In the genomic region with DNA sequence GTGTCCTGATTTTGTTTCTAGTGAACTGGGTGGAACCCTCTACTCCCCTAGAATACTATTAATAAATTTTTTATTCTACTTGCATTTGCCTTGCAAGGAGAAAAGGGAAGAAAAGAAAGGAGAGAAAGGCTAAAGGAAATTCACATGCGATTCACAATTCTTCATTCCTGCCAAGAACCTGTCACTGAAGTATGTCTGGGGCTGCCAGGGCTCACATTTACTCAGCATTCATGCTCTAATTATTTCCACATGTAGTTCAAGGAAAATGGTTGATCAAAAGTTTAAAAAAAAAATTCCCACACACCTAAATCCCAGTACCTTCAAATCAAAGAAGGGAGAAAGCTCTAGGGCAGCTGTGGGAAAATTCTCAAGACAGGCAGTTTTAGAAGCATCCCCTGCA, we compare ENCODE assay signal across 16 cellular contexts. TPM values are rescaled to one million over a fixed set of nuclear protein-coding genes. Genes with fewer than 3 reads are reported as not detected.
DNase-seq lines count a peak whose midpoint lies in the region; ATAC-seq and TF ChIP-seq lines count a peak whose summit lies in the region.
"Had no signal": no experiment of that assay in that cellular context is flagged by ENCODE, and none has a peak within 500 bp of the region (broad histone marks: within the 10 kb centered on the region; RNA-seq: fewer than 3 reads in every experiment).

No MANE protein-coding gene starts in this region.

- H3K27me3 ChIP-seq in A673 (replicated peaks; ENCODE audit: insufficient read depth, low read depth, low read length, poor library complexity) (no peaks in the 10 kb centered on the region), neural progenitor cell (no peaks in the 10 kb centered on the region)
- H3K27me3 ChIP-seq: testis had no signal

- no peaks in the 10 kb centered on the region for H3F3A ChIP-seq in neural progenitor cell (ENCODE audit: low read depth)

- H3K36me3 Mint-ChIP-seq in neural progenitor cell = peaks cover 17% of the 10 kb centered on the region
- no peaks in the 10 kb centered on the region for H3K36me3 Mint-ChIP-seq in activated naive CD8-positive, alpha-beta T cell treated with anti-CD3 and anti-CD28 coated beads for 36 hours

- no peaks in the 10 kb centered on the region for H3K9me3 ChIP-seq in A673 (ENCODE audit: low read depth, low read length, poor library complexity, severe bottlenecking)
- no peaks in the 10 kb centered on the region for H3K9me3 ChIP-seq in neural progenitor cell (ENCODE audit: low read depth)
- H3K9me3 ChIP-seq: testis had no signal

- H3K4me1 ChIP-seq in A673 (ENCODE audit: insufficient read depth, low read length, poor library complexity, severe bottlenecking) (peaks cover 27% of the 10 kb centered on the region), neural progenitor cell (peaks cover 14% of the 10 kb centered on the region)

- H3K4me3 Mint-ChIP-seq in neural progenitor cell = no peak overlapping the region
- no peak overlapping the region for H3K4me3 Mint-ChIP-seq in activated naive CD8-positive, alpha-beta T cell treated with anti-CD3 and anti-CD28 coated beads for 36 hours
- H3K4me3 Mint-ChIP-seq: WTC11 had no signal

- ATAC-seq in GM21367 (IDR thresholded peaks at IDR 0.05; ENCODE audit: unreplicated experiment) = no peak
- ATAC-seq: PC-3, WTC11 had no signal

- no peak for TF ChIP-seq CTCF in A673 (conservative IDR thresholded peaks at IDR 0.05; ENCODE audit: low read depth, low read length)
- no peak for TF ChIP-seq CTCF in fibroblast of mammary gland (conservative IDR thresholded peaks at IDR 0.05; ENCODE audit: control insufficient read depth, insufficient read depth, low read depth, low read length)
- no peak for TF ChIP-seq CTCF in neural progenitor cell (IDR thresholded peaks at IDR 0.05)

- H3K9ac ChIP-seq in neural progenitor cell = no peak overlapping the region

- POLR2A ChIA-PET in A673 (lab: Charles Lee; ENCODE audit: low non-redundant PET) = no interaction called here

- intact Hi-C loops in A673 (cut with micrococcal nuclease; ENCODE audit: unreplicated experiment) = no loop called here

- BruUV-seq in A673 (replicated peaks; lab: Mats Ljungman, UMichigan) = no TSS peak

- peaks cover 6% of the 10 kb centered on the region for H3K27me3 Mint-ChIP-seq in neural progenitor cell (ENCODE audit: insufficient read depth, low read depth)
- no peaks in the 10 kb centered on the region for H3K27me3 Mint-ChIP-seq in activated naive CD8-positive, alpha-beta T cell treated with anti-CD3 and anti-CD28 coated beads for 36 hours

- H2AFZ ChIP-seq in neural progenitor cell (replicated peaks) = no peak overlapping the region

- H4K20me1 ChIP-seq in neural progenitor cell (ENCODE audit: low read depth) = no peaks in the 10 kb centered on the region

- H3K9me3 Mint-ChIP-seq in neural progenitor cell = no peaks in the 10 kb centered on the region
- no peaks in the 10 kb centered on the region for H3K9me3 Mint-ChIP-seq in activated naive CD8-positive, alpha-beta T cell treated with anti-CD3 and anti-CD28 coated beads for 36 hours
- H3K9me3 Mint-ChIP-seq: WTC11 had no signal

- no peak for DNase-seq in A673 (ENCODE audit: low spot score)
- DNase-seq in NCI-H446 treated with DMSO at 0.1 percent for 48 hours (lab: John Stamatoyannopoulos, UW) = peak; percentile 84
- DNase-seq in fibroblast of mammary gland (ENCODE audit: low read depth) = peak; percentile 95
- DNase-seq in neural progenitor cell (ENCODE audit: low spot score) = no peak
- DNase-seq in DMS53 (lab: John Stamatoyannopoulos, UW) = no peak
- no peak for DNase-seq in activated naive CD8-positive, alpha-beta T cell treated with anti-CD3 and anti-CD28 coated beads for 36 hours
- no peak for DNase-seq in NCI-H146 (lab: John Stamatoyannopoulos, UW)
- DNase-seq: activated gamma-delta T cell; AML-193; NCI-H2029 treated with DMSO at 0.1 percent for 48 hours; PC-3; stimulated activated CD4-positive, alpha-beta T cell treated with anti-CD3 and anti-CD28 coated beads, Interleukin-1b, Interleukin-23, amount 100 ng/mL, for 48 hours; testis had no signal

- CTCF ChIA-PET in A673 (lab: Charles Lee) = interaction anchor here (0.6 kb wide), 1 partner anchor 182 kb away, joined by 6 read pairs; no protein-coding TSS in a partner anchor

- H3K27ac Mint-ChIP-seq in neural progenitor cell = peak overlapping the region; percentile 15
- no peak overlapping the region for H3K27ac Mint-ChIP-seq in activated naive CD8-positive, alpha-beta T cell treated with anti-CD3 and anti-CD28 coated beads for 36 hours
- H3K27ac Mint-ChIP-seq: WTC11 had no signal

- peaks cover 38% of the 10 kb centered on the region for H3K4me1 Mint-ChIP-seq in neural progenitor cell
- H3K4me1 Mint-ChIP-seq in activated naive CD8-positive, alpha-beta T cell treated with anti-CD3 and anti-CD28 coated beads for 36 hours = no peaks in the 10 kb centered on the region

- peak overlapping the region; percentile 33 for H3K27ac ChIP-seq in A673 (ENCODE audit: low read depth, low read length, poor library complexity, severe bottlenecking)
- no peak overlapping the region for H3K27ac ChIP-seq in neural progenitor cell
- H3K27ac ChIP-seq: epithelial cell of prostate had no signal

- H3K4me2 ChIP-seq in neural progenitor cell = no peak overlapping the region

- H3K36me3 ChIP-seq in A673 (ENCODE audit: insufficient read depth, low read length, poor library complexity, severe bottlenecking) = no peaks in the 10 kb centered on the region
- peaks cover under 1% of the 10 kb centered on the region for H3K36me3 ChIP-seq in neural progenitor cell

- no peak overlapping the region for H3K4me3 ChIP-seq in A673 (ENCODE audit: low read depth, low read length, poor library complexity, severe bottlenecking)
- H3K4me3 ChIP-seq in fibroblast of mammary gland (ENCODE audit: control insufficient read depth, low read depth, low read length) = no peak overlapping the region
- H3K4me3 ChIP-seq in neural progenitor cell = no peak overlapping the region
- H3K4me3 ChIP-seq: testis had no signal

- H3K79me2 ChIP-seq in neural progenitor cell (ENCODE audit: low read depth) = peaks cover 5% of the 10 kb centered on the region

RNA-seq across cellular contexts. Expression of gene FSTL1, which starts 24.9 kb away (rescaled TPM):
- 89.1 and 122 TPM in 2 replicates for total RNA-seq in A673 (2021)
- total RNA-seq in neural progenitor cell (ENCODE audit: low replicate concordance) = 280 and 327 TPM in 2 replicates
- 1 to 10 TPM; 1.6 to 1.7 TPM for total RNA-seq in activated naive CD8-positive, alpha-beta T cell treated with anti-CD3 and anti-CD28 coated beads for 36 hours

Comparison
In these comparisons a context has a peak if more than half of its experiments do, and no peak if none do; other contexts are left out.
1. DNase-seq: peak in NCI-H446 treated with DMSO at 0.1 percent for 48 hours (single experiment) and fibroblast of mammary gland (single experiment); none in A673 (single experiment), neural progenitor cell (single experiment), DMS53 (single experiment), activated naive CD8-positive, alpha-beta T cell treated with anti-CD3 and anti-CD28 coated beads for 36 hours (single experiment) and NCI-H146 (single experiment).
2. RNA of gene FSTL1, which starts 24.9 kb away (total RNA-seq): 280 to 327 TPM in neural progenitor cell and 89.1 to 122 TPM in A673; 1.6 to 1.7 TPM in activated naive CD8-positive, alpha-beta T cell treated with anti-CD3 and anti-CD28 coated beads for 36 hours; every median in the first group is over 10 times any median in the second.